ENCODE assay signal across 19 cellular contexts in the genomic region with DNA sequence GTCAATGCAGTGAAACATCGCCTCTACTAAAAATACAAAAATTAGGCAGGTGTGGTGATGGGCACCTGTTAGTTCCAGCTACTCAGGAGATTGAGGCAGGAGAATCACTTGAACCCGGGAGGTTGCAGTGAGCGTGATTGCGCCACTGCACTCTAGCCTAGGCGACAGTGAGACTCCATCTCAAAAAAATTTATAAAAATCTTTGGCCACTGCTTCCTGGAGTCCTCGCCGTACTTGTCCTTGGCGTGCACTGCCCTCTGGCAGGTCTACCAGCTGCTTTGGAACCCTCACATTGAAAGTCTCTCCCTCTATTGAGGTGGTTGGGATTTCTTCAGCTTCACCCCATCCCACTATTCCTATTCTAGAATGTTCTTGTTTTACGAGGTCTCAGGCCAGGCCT. TPM values are rescaled to one million over a fixed set of nuclear protein-coding genes. Genes with fewer than 3 reads are reported as not detected.
DNase-seq lines count a peak whose midpoint lies in the region; ATAC-seq and TF ChIP-seq lines count a peak whose summit lies in the region.
"Had no signal": no experiment of that assay in that cellular context is flagged by ENCODE, and none has a peak within 500 bp of the region (broad histone marks: within the 10 kb centered on the region; RNA-seq: fewer than 3 reads in every experiment).

No MANE protein-coding gene starts in this region.

- H3K14ac ChIP-seq in H9 (ENCODE audit: insufficient read depth, low read length) = no peak overlapping the region

- H3K4ac ChIP-seq in H9 (ENCODE audit: low read depth, low read length) = no peak overlapping the region

- no peak overlapping the region for H2AFZ ChIP-seq in H9 (ENCODE audit: low read length)

- H3K36me3 ChIP-seq in body of pancreas (replicated peaks in 1 of 2; ENCODE audit: insufficient read depth in 1 of 2, low read depth in 2 of 2) = peaks cover 0 to 33% of the 10 kb centered on the region in 2 donors

- no peak overlapping the region for H3K27ac ChIP-seq in H9 (ENCODE audit: insufficient read length, low read depth, low read length)
- H3K27ac ChIP-seq in body of pancreas = no peak overlapping the region
- H3K27ac ChIP-seq: HL-60 had no signal

- no peak overlapping the region for H3K4me2 ChIP-seq in H9 (ENCODE audit: insufficient read depth, insufficient read length, low read length)

- TF ChIP-seq CTCF in H9 (conservative IDR thresholded peaks at IDR 0.05) (no peak), HFFc6 (IDR thresholded peaks at IDR 0.05) (no peak), endothelial cell (IDR thresholded peaks at IDR 0.05; ENCODE audit: unreplicated experiment) (no peak), body of pancreas (IDR thresholded peaks at IDR 0.05) (no peak)

- H4K91ac ChIP-seq in H9 (ENCODE audit: insufficient read length, low read depth, low read length) = no peak overlapping the region

- no peak for TF ChIP-seq POLR2A in body of pancreas (IDR thresholded peaks at IDR 0.05)

- H3K79me2 ChIP-seq in H9 (ENCODE audit: insufficient read depth, low read length) = no peaks in the 10 kb centered on the region

- no CpG with 5 or more reads among the region's 9 CpGs for WGBS in H9 (ENCODE audit: extremely low coverage, insufficient read length, low lambda C conversion rate)
- WGBS in body of pancreas, 2 donors = 92 to 95% methylated on average over 9 of the region's 9 CpGs

- H3K56ac ChIP-seq in H9 (ENCODE audit: insufficient read length, low read depth, low read length) = no peak overlapping the region

- H2BK12ac ChIP-seq in H9 (ENCODE audit: insufficient read length, low read depth, low read length) = no peak overlapping the region

- H3K18ac ChIP-seq in H9 (ENCODE audit: insufficient read length, low read depth, low read length) = no peak overlapping the region

- no peak overlapping the region for H2BK5ac ChIP-seq in H9 (ENCODE audit: insufficient read length, low read length)

- H3K27me3 ChIP-seq in H9 (ENCODE audit: insufficient read depth, low read length) (no peaks in the 10 kb centered on the region), body of pancreas (no peaks in the 10 kb centered on the region)

- H3K27ac Mint-ChIP-seq in H9 (peak overlapping the region; percentile 22 to 86 (median 69); a peak in 3 of 7 replicates), HFFc6 (peak overlapping the region; percentile 51), endothelial cell (ENCODE audit: unreplicated experiment) (no peak overlapping the region)

- intact Hi-C loops in posterior vena cava (cut with DNase I) = no loop called here
- intact Hi-C loops in body of pancreas (cut with DNase I) = no loop called here

- H3K23me2 ChIP-seq in H9 (ENCODE audit: insufficient read length, low read depth, low read length, poor library complexity, severe bottlenecking) = no peaks in the 10 kb centered on the region

- DNase-seq in H9 (no peak), HFFc6 (no peak), endothelial cell (ENCODE audit: low spot score) (no peak), posterior vena cava (ENCODE audit: low spot score) (peak; percentile 32), body of pancreas (no peak), NCI-H2227 treated with DMSO at 0.1 percent for 48 hours (lab: John Stamatoyannopoulos, UW) (no peak)
- DNase-seq: ACHN, C1 segment of cervical spinal cord, GOT3, IMR-90, Kasumi-1, NCI-H1105, NCI-H2081, NCI-H510A, NCI-H774, OCI-M1 had no signal

- H3K9ac ChIP-seq in H9 (ENCODE audit: extremely low read depth, insufficient read length, low read length) = no peak overlapping the region

- H4K8ac ChIP-seq in H9 (replicated peaks; ENCODE audit: insufficient read length, low read depth, low read length) = no peak overlapping the region

- H3K27me3 Mint-ChIP-seq in H9 (ENCODE audit: low read depth) (no peaks in the 10 kb centered on the region), HFFc6 (ENCODE audit: insufficient read depth) (peaks cover 34% of the 10 kb centered on the region), endothelial cell (ENCODE audit: unreplicated experiment) (peaks cover 8% of the 10 kb centered on the region)

- H2BK120ac ChIP-seq in H9 (ENCODE audit: low read depth, low read length, poor library complexity, severe bottlenecking) = no peak overlapping the region

- H3K4me3 Mint-ChIP-seq in H9 (no peak overlapping the region), HFFc6 (no peak overlapping the region), endothelial cell (ENCODE audit: unreplicated experiment) (peak overlapping the region; percentile 65)
- H3K4me3 Mint-ChIP-seq: CD8-positive, alpha-beta memory T cell had no signal

- H3K4me1 Mint-ChIP-seq in H9 (peaks cover 2 to 10% of the 10 kb centered on the region in 2 experiments; a peak in 3 of 4 replicates), HFFc6 (ENCODE audit: low read depth) (peaks cover 33% of the 10 kb centered on the region), endothelial cell (ENCODE audit: unreplicated experiment) (peaks cover 2% of the 10 kb centered on the region)
- H3K4me1 Mint-ChIP-seq: CD8-positive, alpha-beta memory T cell had no signal

- no peak overlapping the region for H3K4me3 ChIP-seq in body of pancreas

- H3K9me3 ChIP-seq in H9 (ENCODE audit: control insufficient read depth, low read depth, low read length) (no peaks in the 10 kb centered on the region), body of pancreas (no peaks in the 10 kb centered on the region)

- ATAC-seq in HG03280 (IDR thresholded peaks at IDR 0.05; ENCODE audit: unreplicated experiment) (no peak), body of pancreas (no peak)

- H2AK5ac ChIP-seq in H9 (ENCODE audit: insufficient read length, low read length) = no peak overlapping the region

- no peak overlapping the region for H4K5ac ChIP-seq in H9 (ENCODE audit: insufficient read length, low read depth, low read length)

- no peaks in the 10 kb centered on the region for H3K79me1 ChIP-seq in H9 (ENCODE audit: insufficient read depth, low read depth, low read length, poor library complexity, severe bottlenecking)

- H3T11ph ChIP-seq in H9 (ENCODE audit: low read length) = no peak overlapping the region

- no peaks in the 10 kb centered on the region for H3K4me1 ChIP-seq in H9 (ENCODE audit: insufficient read depth, low read length)
- peaks cover 29% of the 10 kb centered on the region for H3K4me1 ChIP-seq in body of pancreas

- H3K36me3 Mint-ChIP-seq in H9 (ENCODE audit: insufficient read depth in 1 of 3, low read depth in 3 of 3) (peaks cover 18 to 66% (median 57%) of the 10 kb centered on the region in 3 experiments), HFFc6 (ENCODE audit: low read depth) (peaks cover 31% of the 10 kb centered on the region), endothelial cell (ENCODE audit: low read depth, unreplicated experiment) (peaks cover 35% of the 10 kb centered on the region)

- no peak overlapping the region for H2BK15ac ChIP-seq in H9 (ENCODE audit: low read depth, low read length)

- no peak overlapping the region for H2BK20ac ChIP-seq in H9 (ENCODE audit: low read depth, low read length, poor library complexity, severe bottlenecking)

- H3K9me3 Mint-ChIP-seq in H9 = no peaks in the 10 kb centered on the region
- H3K9me3 Mint-ChIP-seq in HFFc6 = no peaks in the 10 kb centered on the region
- no peaks in the 10 kb centered on the region for H3K9me3 Mint-ChIP-seq in endothelial cell (ENCODE audit: unreplicated experiment)
- H3K9me3 Mint-ChIP-seq: CD8-positive, alpha-beta memory T cell had no signal

- H4K20me1 ChIP-seq in H9 (ENCODE audit: control insufficient read depth, insufficient read depth, insufficient read length) = no peaks in the 10 kb centered on the region

- H3K23ac ChIP-seq in H9 (ENCODE audit: insufficient read length, low read depth, low read length) = no peak overlapping the region

RNA-seq across cellular contexts. Expression of gene DYNC2I2, which starts 25.0 kb away (rescaled TPM):
- total RNA-seq in H9 (2021) (58.6 and 62.2 TPM in 2 replicates), endothelial cell (ENCODE audit: unreplicated experiment) (35.4 TPM), posterior vena cava (10 to 100 TPM; 18.1 to 19.4 TPM), body of pancreas (10 to 100 TPM; 58.1 to 62.3 TPM)
- 10 to 100 TPM; 34.5 to 51.7 (median 49.9) TPM for total RNA-seq in HFFc6 (2021; fragmentation: NEBNext Ultra II Directional; extraction: Animal tissue kit (Norgen Biotek cat#: 25700))

RNA-seq across cellular contexts. Expression of gene SET, which starts 57.4 kb away (rescaled TPM):
- 1,148 and 1,158 TPM in 2 replicates for total RNA-seq in H9 (2021)
- 100 to 1,000 TPM; 297 to 358 (median 343) TPM for total RNA-seq in HFFc6 (2021; fragmentation: NEBNext Ultra II Directional; extraction: Animal tissue kit (Norgen Biotek cat#: 25700))
- total RNA-seq in endothelial cell (ENCODE audit: unreplicated experiment) = 420 TPM
- total RNA-seq in posterior vena cava = 100 to 1,000 TPM; 189 to 240 TPM
- total RNA-seq in body of pancreas = 10 to 100 TPM; 70.9 to 87.2 TPM
